Comparison of ENCODE assay signal across 16 cellular contexts in genomic region chr1:12798911-12799310, GRCh38. TPM values are rescaled to one million over a fixed set of nuclear protein-coding genes. Genes with fewer than 3 reads are reported as not detected.
A peak's percentile ranks its signal among the peaks of the same experiment; 100 is the strongest.
DNase-seq lines count a peak whose midpoint lies in the region; ATAC-seq, FAIRE-seq and TF ChIP-seq lines count a peak whose summit lies in the region.
"Had no signal": no experiment of that assay in that cellular context is flagged by ENCODE, and none has a peak within 500 bp of the region (broad histone marks: within the 10 kb centered on the region; RNA-seq: fewer than 3 reads in every experiment).

No MANE protein-coding gene starts in this region.

- CTCF ChIA-PET in RWPE1 (lab: Yijun Ruan, JAX) = no interaction called here

- H3K27ac ChIP-seq in RWPE1 (no peak overlapping the region), small intestine (ENCODE audit: low read depth in 1 of 2, low read length in 1 of 2) (no peak overlapping the region)
- H3K27ac ChIP-seq: C4-2B had no signal

- no peaks in the 10 kb centered on the region for H3K36me3 Mint-ChIP-seq in natural killer cell treated with Interleukin-12 subunit alpha and Interleukin-12 subunit beta and Interleukin-15 and Interleukin-18, amount 100 ng/mL, for 72 hours
- H3K36me3 Mint-ChIP-seq: CD4-positive, alpha-beta memory T cell had no signal

- no peaks in the 10 kb centered on the region for H3K9me3 ChIP-seq in small intestine (ENCODE audit: control insufficient read depth, low read depth)
- H3K9me3 ChIP-seq: BE2C had no signal

- no peaks in the 10 kb centered on the region for H3K4me1 ChIP-seq in small intestine (ENCODE audit: control insufficient read depth in 2 of 2, insufficient read depth in 1 of 2, low read depth in 1 of 2, low read length in 1 of 2)
- H3K4me1 ChIP-seq: BE2C had no signal

- ATAC-seq in natural killer cell treated with Interleukin-12 subunit alpha and Interleukin-12 subunit beta and Interleukin-15 and Interleukin-18, amount 100 ng/mL, for 72 hours = no peak
- no peak for ATAC-seq in HG03135 (IDR thresholded peaks at IDR 0.05; ENCODE audit: unreplicated experiment)
- ATAC-seq: HCT116 had no signal

- peaks cover 0 to 4% of the 10 kb centered on the region in 2 donors for H3K27me3 ChIP-seq in small intestine (ENCODE audit: control insufficient read depth in 2 of 2, insufficient read depth in 2 of 2, low read length in 2 of 2)
- H3K27me3 ChIP-seq: BE2C had no signal

- H3K4me1 Mint-ChIP-seq in natural killer cell treated with Interleukin-12 subunit alpha and Interleukin-12 subunit beta and Interleukin-15 and Interleukin-18, amount 100 ng/mL, for 72 hours (ENCODE audit: low read depth in 2 of 2) = no peaks in the 10 kb centered on the region
- H3K4me1 Mint-ChIP-seq: CD4-positive, alpha-beta memory T cell had no signal

- DNase-seq in AG10803 (ENCODE audit: low read depth) (peak; percentile 51), H4 (ENCODE audit: low spot score) (peak; percentile 3), RWPE1 (ENCODE audit: low spot score) (peak; percentile 27), islet precursor cell (peak; percentile 71), small intestine (no peak), RPMI8226 (no peak)
- DNase-seq in natural killer cell treated with Interleukin-12 subunit alpha and Interleukin-12 subunit beta and Interleukin-15 and Interleukin-18, amount 100 ng/mL, for 72 hours (ENCODE audit: low spot score) = no peak
- DNase-seq: 8988T; BE2C; CD4-positive, alpha-beta memory T cell; DMS79; GDM1 had no signal

- POLR2A ChIA-PET in RWPE1 (lab: Yijun Ruan, JAX; ENCODE audit: low non-redundant PET) = no interaction called here

- H3K9me3 Mint-ChIP-seq in natural killer cell treated with Interleukin-12 subunit alpha and Interleukin-12 subunit beta and Interleukin-15 and Interleukin-18, amount 100 ng/mL, for 72 hours = no peaks in the 10 kb centered on the region

- no peak overlapping the region for H3K27ac Mint-ChIP-seq in natural killer cell treated with Interleukin-12 subunit alpha and Interleukin-12 subunit beta and Interleukin-15 and Interleukin-18, amount 100 ng/mL, for 72 hours
- H3K27ac Mint-ChIP-seq: CD4-positive, alpha-beta memory T cell had no signal

- WGBS in small intestine, 3 donors = 53 to 72% (median 61%) methylated on average over 4 of the region's 4 CpGs

- no peak for FAIRE-seq in small intestine (lab: Jason Lieb, UNC)
- FAIRE-seq: H54 had no signal

- no peaks in the 10 kb centered on the region for H3K36me3 ChIP-seq in small intestine (ENCODE audit: control insufficient read depth in 2 of 2, insufficient read depth in 2 of 2, low read length in 2 of 2)
- H3K36me3 ChIP-seq: BE2C had no signal

- no peak overlapping the region for H3K4me3 ChIP-seq in AG10803 (ENCODE audit: low read length)
- no peak overlapping the region for H3K4me3 ChIP-seq in small intestine (ENCODE audit: low read depth in 1 of 2, low read length in 2 of 2)

- no peak overlapping the region for H3K4me3 Mint-ChIP-seq in natural killer cell treated with Interleukin-12 subunit alpha and Interleukin-12 subunit beta and Interleukin-15 and Interleukin-18, amount 100 ng/mL, for 72 hours
- H3K4me3 Mint-ChIP-seq: CD4-positive, alpha-beta memory T cell had no signal

- peaks cover 4 to 27% of the 10 kb centered on the region in 2 donors for H3K27me3 Mint-ChIP-seq in natural killer cell treated with Interleukin-12 subunit alpha and Interleukin-12 subunit beta and Interleukin-15 and Interleukin-18, amount 100 ng/mL, for 72 hours

- TF ChIP-seq CTCF in AG10803 (conservative IDR thresholded peaks at IDR 0.05; ENCODE audit: low read length) = no peak
- no peak for TF ChIP-seq CTCF in RWPE1 (conservative IDR thresholded peaks at IDR 0.05; ENCODE audit: low read depth)

RNA-seq across cellular contexts. Expression of gene PRAMEF1, which starts 7.7 kb away (rescaled TPM):
- not detected in 2 replicates for total RNA-seq in H4 (2014; rRNA removed; shearing (Covaris generic))
- not detected for total RNA-seq in natural killer cell treated with Interleukin-12 subunit alpha and Interleukin-12 subunit beta and Interleukin-15 and Interleukin-18, amount 100 ng/mL, for 72 hours
- not detected for polyA plus RNA-seq in small intestine
- total RNA-seq: CD4-positive, alpha-beta memory T cell had no signal
- polyA plus RNA-seq: CD4-positive, alpha-beta memory T cell had no signal

RNA-seq across cellular contexts. Expression of gene PRAMEF12, which starts 25.4 kb away (rescaled TPM):
- total RNA-seq in H4 (2014; rRNA removed; shearing (Covaris generic)) = not detected in 2 replicates
- total RNA-seq in natural killer cell treated with Interleukin-12 subunit alpha and Interleukin-12 subunit beta and Interleukin-15 and Interleukin-18, amount 100 ng/mL, for 72 hours = not detected
- not detected for polyA plus RNA-seq in small intestine
- total RNA-seq: CD4-positive, alpha-beta memory T cell had no signal
- polyA plus RNA-seq: CD4-positive, alpha-beta memory T cell had no signal

RNA-seq across cellular contexts. Expression of gene PRAMEF11, which starts 32.3 kb away (rescaled TPM):
- total RNA-seq in H4 (2014; rRNA removed; shearing (Covaris generic)) = not detected in 2 replicates
- total RNA-seq in natural killer cell treated with Interleukin-12 subunit alpha and Interleukin-12 subunit beta and Interleukin-15 and Interleukin-18, amount 100 ng/mL, for 72 hours = not detected
- polyA plus RNA-seq in small intestine = not detected
- total RNA-seq: CD4-positive, alpha-beta memory T cell had no signal
- polyA plus RNA-seq: CD4-positive, alpha-beta memory T cell had no signal

RNA-seq across cellular contexts. Expression of gene HNRNPCL1, which starts 49.6 kb away (rescaled TPM):
- total RNA-seq in H4 (2014; rRNA removed; shearing (Covaris generic)) = not detected in 2 replicates
- not detected for total RNA-seq in natural killer cell treated with Interleukin-12 subunit alpha and Interleukin-12 subunit beta and Interleukin-15 and Interleukin-18, amount 100 ng/mL, for 72 hours
- not detected for polyA plus RNA-seq in small intestine
- total RNA-seq: CD4-positive, alpha-beta memory T cell had no signal
- polyA plus RNA-seq: CD4-positive, alpha-beta memory T cell had no signal

RNA-seq across cellular contexts. Expression of gene CFAP107, which starts 52.9 kb away (rescaled TPM):
- not detected in 2 replicates for total RNA-seq in H4 (2014; rRNA removed; shearing (Covaris generic))
- total RNA-seq in natural killer cell treated with Interleukin-12 subunit alpha and Interleukin-12 subunit beta and Interleukin-15 and Interleukin-18, amount 100 ng/mL, for 72 hours = not detected
- polyA plus RNA-seq in small intestine = not detected
- total RNA-seq: CD4-positive, alpha-beta memory T cell had no signal
- polyA plus RNA-seq: CD4-positive, alpha-beta memory T cell had no signal

Comparison
In these comparisons a context has a peak if more than half of its experiments do, and no peak if none do; other contexts are left out.
1. DNase-seq: peak in AG10803 (single experiment), H4 (single experiment), RWPE1 (single experiment) and islet precursor cell (single experiment); none in natural killer cell treated with Interleukin-12 subunit alpha and Interleukin-12 subunit beta and Interleukin-15 and Interleukin-18, amount 100 ng/mL, for 72 hours (single experiment), small intestine (single experiment) and RPMI8226 (single experiment).